In the genomic region with DNA sequence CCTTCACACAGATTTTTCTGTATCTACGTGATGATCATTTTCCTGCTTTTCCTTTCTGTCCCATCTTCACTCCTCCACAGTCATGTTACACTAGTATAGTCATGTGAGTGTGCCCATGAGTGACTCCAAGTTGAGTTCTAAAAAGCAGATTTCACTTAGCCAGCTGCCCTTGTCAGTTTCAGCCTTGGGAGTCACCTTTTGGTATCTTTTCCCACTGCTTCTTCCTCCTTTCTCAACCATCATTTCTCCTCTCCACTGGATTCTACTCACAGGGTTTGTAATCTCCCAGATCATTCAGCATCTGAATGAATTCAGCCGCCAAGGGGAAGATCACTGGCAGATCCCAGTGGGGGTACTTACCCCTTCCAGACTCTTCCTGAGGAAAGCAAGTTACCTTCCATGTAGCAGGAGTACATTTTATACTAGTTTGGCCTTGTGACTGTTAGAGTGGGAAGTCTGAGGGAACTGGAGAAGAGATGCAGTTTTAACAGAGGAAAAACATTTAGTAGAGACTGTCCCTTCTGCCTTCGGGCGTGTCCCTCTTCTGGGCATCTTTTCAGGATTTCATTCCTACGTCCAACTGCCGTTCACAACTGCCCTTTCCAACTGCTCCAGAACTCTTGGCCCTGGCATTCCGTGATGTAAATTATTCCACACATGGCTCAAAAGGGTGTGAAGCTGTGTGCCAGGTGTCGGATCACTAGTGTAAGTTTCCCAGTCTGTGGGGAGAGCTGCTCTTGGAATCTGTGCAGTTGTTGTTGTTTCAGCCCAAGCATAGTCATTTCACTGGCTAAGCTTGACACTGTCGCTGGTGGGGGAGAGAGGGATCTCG, we compare ENCODE assay signal across 8 cellular contexts. TPM values are rescaled to one million over a fixed set of nuclear protein-coding genes. Genes with fewer than 3 reads are reported as not detected.
DNase-seq lines count a peak whose midpoint lies in the region; ATAC-seq and TF ChIP-seq lines count a peak whose summit lies in the region.

No MANE protein-coding gene starts in this region.

- 18 to 30% methylated on average over 8 to 9 of the region's 10 CpGs for WGBS in gastroesophageal sphincter (ENCODE audit: low coverage in 1 of 2), 2 donors
- WGBS in aorta, 2 donors, result 15% methylated on average over 10 of the region's 10 CpGs

- TF ChIP-seq EP300 in gastroesophageal sphincter (IDR thresholded peaks at IDR 0.05), result no peak

- TF ChIP-seq CTCF in gastroesophageal sphincter (IDR thresholded peaks at IDR 0.05) (no peak), nephron (IDR thresholded peaks at IDR 0.05; ENCODE audit: unreplicated experiment in 3 of 3) (no peak)

- no peaks in the 10 kb centered on the region for H3K9me3 Mint-ChIP-seq in stimulated activated naive CD8-positive, alpha-beta T cell treated with anti-CD3 and anti-CD28 coated beads, Interleukin-15, Interleukin-2, amounts not matched to agents 100 ng/mL and 50 ng/mL, for 24 hours
- H3K9me3 Mint-ChIP-seq in nephron, result no peaks in the 10 kb centered on the region

- peaks cover 0 to 39% (median 11%) of the 10 kb centered on the region in 3 donors for H3K4me1 ChIP-seq in gastroesophageal sphincter
- peaks cover 0 to 4% of the 10 kb centered on the region in 2 donors for H3K4me1 ChIP-seq in aorta (ENCODE audit: control insufficient read depth in 1 of 2, insufficient read depth in 2 of 2, low read length in 2 of 2)

- no peak for DNase-seq in stimulated activated naive CD8-positive, alpha-beta T cell treated with anti-CD3 and anti-CD28 coated beads, Interleukin-15, Interleukin-2, amounts not matched to agents 100 U/mL and 50 U/mL, for 24 hours
- DNase-seq in aorta, result peak in 1 of 2 donors; percentile 42

- peak overlapping the region; percentile 51 to 88 (median 80) for H3K27ac ChIP-seq in gastroesophageal sphincter
- peak overlapping the region; percentile 69 to 89 for H3K27ac ChIP-seq in aorta (ENCODE audit: low read depth in 1 of 2, low read length in 2 of 2)

- ATAC-seq in stimulated activated naive CD8-positive, alpha-beta T cell treated with anti-CD3 and anti-CD28 coated beads, Interleukin-15, Interleukin-2, amounts not matched to agents 100 U/mL and 50 U/mL, for 24 hours, result no peak
- ATAC-seq in gastroesophageal sphincter (peak; percentile 65), aorta (ENCODE audit: low FRiP score) (peak; percentile 82), GM19351 (IDR thresholded peaks at IDR 0.05; ENCODE audit: unreplicated experiment) (no peak), HG03196 (IDR thresholded peaks at IDR 0.05; ENCODE audit: unreplicated experiment) (no peak), GM18511 (IDR thresholded peaks at IDR 0.05; ENCODE audit: unreplicated experiment) (no peak)

- peaks cover 0 to 32% of the 10 kb centered on the region in 2 donors for H3K36me3 ChIP-seq in gastroesophageal sphincter
- H3K36me3 ChIP-seq in aorta (ENCODE audit: control insufficient read depth in 1 of 2, insufficient read depth in 2 of 2, low read length in 1 of 2), result no peaks in the 10 kb centered on the region

- no peaks in the 10 kb centered on the region for H3K27me3 Mint-ChIP-seq in stimulated activated naive CD8-positive, alpha-beta T cell treated with anti-CD3 and anti-CD28 coated beads, Interleukin-15, Interleukin-2, amounts not matched to agents 100 ng/mL and 50 ng/mL, for 24 hours
- no peaks in the 10 kb centered on the region for H3K27me3 Mint-ChIP-seq in nephron (ENCODE audit: low read depth)

- no peaks in the 10 kb centered on the region for H3K27me3 ChIP-seq in gastroesophageal sphincter
- H3K27me3 ChIP-seq in aorta (ENCODE audit: control insufficient read depth in 1 of 2, insufficient read depth in 2 of 2, low read length in 1 of 2), result no peaks in the 10 kb centered on the region

- peaks cover 37% of the 10 kb centered on the region for H3K4me1 Mint-ChIP-seq in stimulated activated naive CD8-positive, alpha-beta T cell treated with anti-CD3 and anti-CD28 coated beads, Interleukin-15, Interleukin-2, amounts not matched to agents 100 ng/mL and 50 ng/mL, for 24 hours (ENCODE audit: low read depth)
- H3K4me1 Mint-ChIP-seq in nephron, result peaks cover 29% of the 10 kb centered on the region

- TF ChIP-seq POLR2A in gastroesophageal sphincter (IDR thresholded peaks at IDR 0.05), result no peak

- peak overlapping the region; percentile 61 for H3K27ac Mint-ChIP-seq in stimulated activated naive CD8-positive, alpha-beta T cell treated with anti-CD3 and anti-CD28 coated beads, Interleukin-15, Interleukin-2, amounts not matched to agents 100 ng/mL and 50 ng/mL, for 24 hours
- peak overlapping the region; percentile 34 to 80 (median 67) for H3K27ac Mint-ChIP-seq in nephron

- H3K4me3 Mint-ChIP-seq in stimulated activated naive CD8-positive, alpha-beta T cell treated with anti-CD3 and anti-CD28 coated beads, Interleukin-15, Interleukin-2, amounts not matched to agents 100 ng/mL and 50 ng/mL, for 24 hours, result no peak overlapping the region
- H3K4me3 Mint-ChIP-seq in nephron, result peak overlapping the region in 1 of 3 experiments; percentile 19

- H3K9me3 ChIP-seq in gastroesophageal sphincter (no peaks in the 10 kb centered on the region), aorta (ENCODE audit: control insufficient read depth, low read length) (no peaks in the 10 kb centered on the region)

- intact Hi-C loops in aorta (cut with DNase I), result loop anchor here in 1 of 2 donors (5.0 kb wide), 1 partner anchor 33 kb away; no protein-coding TSS in a partner anchor

- H3K4me3 ChIP-seq in gastroesophageal sphincter, result peak overlapping the region in 1 of 2 donors; percentile 17
- H3K4me3 ChIP-seq in aorta (ENCODE audit: low read length in 2 of 2), result no peak overlapping the region

- H3K36me3 Mint-ChIP-seq in stimulated activated naive CD8-positive, alpha-beta T cell treated with anti-CD3 and anti-CD28 coated beads, Interleukin-15, Interleukin-2, amounts not matched to agents 100 ng/mL and 50 ng/mL, for 24 hours (ENCODE audit: low read depth), result peaks cover 3% of the 10 kb centered on the region
- H3K36me3 Mint-ChIP-seq in nephron (ENCODE audit: low read depth), result no peaks in the 10 kb centered on the region

RNA-seq across cellular contexts. Expression of a gene that starts 38.9 kb away (rescaled TPM):
- total RNA-seq in gastroesophageal sphincter (10 to 100 TPM; 13.9 to 28.5 (median 23.2) TPM), aorta (10 to 100 TPM; 17.2 to 21.1 TPM)
- polyA plus RNA-seq in aorta, result 1 to 10 TPM; 4.8 to 5.8 TPM

RNA-seq across cellular contexts. Expression of a gene that starts 58.7 kb away (rescaled TPM):
- 100 to 1,000 TPM in 1 of 4 donors, 10 to 100 TPM in 3; 61.1 to 106 (median 87.9) TPM for total RNA-seq in gastroesophageal sphincter
- total RNA-seq in aorta, result 10 to 100 TPM; 57.8 to 59.0 TPM
- polyA plus RNA-seq in aorta, result 10 to 100 TPM; 41.9 to 54.5 TPM

Comparison
In these comparisons a context has a peak if more than half of its experiments do, and no peak if none do; other contexts are left out.
1. ATAC-seq: peak in gastroesophageal sphincter (single experiment) and aorta (single experiment); none in stimulated activated naive CD8-positive, alpha-beta T cell treated with anti-CD3 and anti-CD28 coated beads, Interleukin-15, Interleukin-2, amounts not matched to agents 100 U/mL and 50 U/mL, for 24 hours (single experiment), GM19351 (single experiment), HG03196 (single experiment) and GM18511 (single experiment).